ENCODE assay signal across 14 cellular contexts in genomic region chr13:99590519-99591011, GRCh38. TPM values are rescaled to one million over a fixed set of nuclear protein-coding genes. Genes with fewer than 3 reads are reported as not detected.
DNase-seq lines count a peak whose midpoint lies in the region; ATAC-seq and TF ChIP-seq lines count a peak whose summit lies in the region.
"Had no signal": no experiment of that assay in that cellular context is flagged by ENCODE, and none has a peak within 500 bp of the region (broad histone marks: within the 10 kb centered on the region; RNA-seq: fewer than 3 reads in every experiment).

No MANE protein-coding gene starts in this region.

- H3K9me3 ChIP-seq in tibial nerve, result no peaks in the 10 kb centered on the region

- no peaks in the 10 kb centered on the region for H3K9me3 Mint-ChIP-seq in nephron
- no peaks in the 10 kb centered on the region for H3K9me3 Mint-ChIP-seq in T-helper 2 cell treated with Interferon-gamma antibody and Interleukin-4, amounts not matched to agents 5 μg/mL and 100 μg/mL, for 36 hours
- H3K9me3 Mint-ChIP-seq in activated T-helper 17 cell treated with anti-CD3 and anti-CD28 coated beads, Interleukin-2, amount 50 U/mL, for 72 hours, result no peaks in the 10 kb centered on the region
- H3K9me3 Mint-ChIP-seq: WTC11 had no signal

- TF ChIP-seq CTCF in AG09319 (IDR thresholded peaks at IDR 0.05; ENCODE audit: low read depth, low read length), result no peak
- no peak for TF ChIP-seq CTCF in coronary artery (IDR thresholded peaks at IDR 0.05)
- no peak for TF ChIP-seq CTCF in nephron (IDR thresholded peaks at IDR 0.05; ENCODE audit: unreplicated experiment in 3 of 3)
- no peak for TF ChIP-seq CTCF in tibial nerve (IDR thresholded peaks at IDR 0.05)

- H3K27ac ChIP-seq in coronary artery, result peak overlapping the region; percentile 44 to 84
- H3K27ac ChIP-seq in tibial nerve, result no peak overlapping the region

- H3K4me3 Mint-ChIP-seq in nephron, result no peak overlapping the region
- H3K4me3 Mint-ChIP-seq in T-helper 2 cell treated with Interferon-gamma antibody and Interleukin-4, amounts not matched to agents 5 μg/mL and 100 μg/mL, for 36 hours, result no peak overlapping the region
- no peak overlapping the region for H3K4me3 Mint-ChIP-seq in activated T-helper 17 cell treated with anti-CD3 and anti-CD28 coated beads, Interleukin-2, amount 50 U/mL, for 72 hours
- H3K4me3 Mint-ChIP-seq: WTC11 had no signal

- peak overlapping the region; percentile 89 to 97 (median 95) for H3K27ac Mint-ChIP-seq in nephron
- H3K27ac Mint-ChIP-seq in T-helper 2 cell treated with Interferon-gamma antibody and Interleukin-4, amounts not matched to agents 5 μg/mL and 100 μg/mL, for 36 hours, result no peak overlapping the region
- no peak overlapping the region for H3K27ac Mint-ChIP-seq in activated T-helper 17 cell treated with anti-CD3 and anti-CD28 coated beads, Interleukin-2, amount 50 U/mL, for 72 hours

- no peaks in the 10 kb centered on the region for H3K36me3 Mint-ChIP-seq in nephron (ENCODE audit: low read depth)
- no peaks in the 10 kb centered on the region for H3K36me3 Mint-ChIP-seq in T-helper 2 cell treated with Interferon-gamma antibody and Interleukin-4, amounts not matched to agents 5 μg/mL and 100 μg/mL, for 36 hours (ENCODE audit: low read depth)
- no peaks in the 10 kb centered on the region for H3K36me3 Mint-ChIP-seq in activated T-helper 17 cell treated with anti-CD3 and anti-CD28 coated beads, Interleukin-2, amount 50 U/mL, for 72 hours (ENCODE audit: low read depth)
- H3K36me3 Mint-ChIP-seq: WTC11 had no signal

- no peaks in the 10 kb centered on the region for H3K27me3 Mint-ChIP-seq in nephron (ENCODE audit: low read depth)
- H3K27me3 Mint-ChIP-seq in T-helper 2 cell treated with Interferon-gamma antibody and Interleukin-4, amounts not matched to agents 5 μg/mL and 100 μg/mL, for 36 hours (ENCODE audit: low read depth), result peaks cover 36% of the 10 kb centered on the region
- H3K27me3 Mint-ChIP-seq in activated T-helper 17 cell treated with anti-CD3 and anti-CD28 coated beads, Interleukin-2, amount 50 U/mL, for 72 hours, result peaks cover 4% of the 10 kb centered on the region

- no peak for TF ChIP-seq EP300 in tibial nerve (IDR thresholded peaks at IDR 0.05)

- peak; percentile 34 for DNase-seq in AG09319 (ENCODE audit: extremely low read depth, low read depth)
- peak; percentile 33 to 36 for DNase-seq in Kasumi-1 (lab: John Stamatoyannopoulos, UW)
- no peak for DNase-seq in coronary artery (ENCODE audit: low spot score)
- no peak for DNase-seq in T-helper 2 cell treated with Interferon-gamma antibody and Interleukin-4, amounts not matched to agents 5 μg/mL and 100 μg/mL, for 36 hours (ENCODE audit: low spot score)
- no peak for DNase-seq in tibial nerve (ENCODE audit: low spot score in 2 of 2)
- DNase-seq: amniotic stem cell; C1 segment of cervical spinal cord; hippocampal formation; stimulated activated CD4-positive, alpha-beta T cell treated with anti-CD3 and anti-CD28 coated beads, Interleukin-2, amount 100 ng/mL, for 24 hours had no signal

- peaks cover 16% of the 10 kb centered on the region for H3K4me1 Mint-ChIP-seq in nephron
- H3K4me1 Mint-ChIP-seq in T-helper 2 cell treated with Interferon-gamma antibody and Interleukin-4, amounts not matched to agents 5 μg/mL and 100 μg/mL, for 36 hours (ENCODE audit: low read depth), result no peaks in the 10 kb centered on the region
- H3K4me1 Mint-ChIP-seq in activated T-helper 17 cell treated with anti-CD3 and anti-CD28 coated beads, Interleukin-2, amount 50 U/mL, for 72 hours, result no peaks in the 10 kb centered on the region
- H3K4me1 Mint-ChIP-seq: WTC11 had no signal

- peaks cover 0 to 14% (median 4%) of the 10 kb centered on the region in 4 donors for H3K4me1 ChIP-seq in tibial nerve

- TF ChIP-seq POLR2A in tibial nerve (IDR thresholded peaks at IDR 0.05), result no peak

- H3K4me3 ChIP-seq in coronary artery (no peak overlapping the region), tibial nerve (no peak overlapping the region)
- H3K4me3 ChIP-seq: lung had no signal

- WGBS in tibial nerve, 2 donors, result 21 to 29% methylated on average over 3 of the region's 3 CpGs

- no peaks in the 10 kb centered on the region for H3K36me3 ChIP-seq in tibial nerve

- ATAC-seq in activated T-helper 17 cell treated with anti-CD3 and anti-CD28 coated beads, Interleukin-2, amount 50 U/mL, for 72 hours (replicated peaks), result no peak
- ATAC-seq in GM21737 (IDR thresholded peaks at IDR 0.05; ENCODE audit: unreplicated experiment), result no peak

- H3K27me3 ChIP-seq in tibial nerve, result no peaks in the 10 kb centered on the region

RNA-seq across cellular contexts. Expression of gene CLYBL, which starts 15.9 kb away (rescaled TPM):
- 10 to 100 TPM in 1 of 2 donors, 1 to 10 TPM in 1; 8.9 to 10.0 TPM for total RNA-seq in activated T-helper 17 cell treated with anti-CD3 and anti-CD28 coated beads, Interleukin-2, amount 50 U/mL, for 72 hours
- 10 to 100 TPM in 1 of 4 donors, 1 to 10 TPM in 3; 1.6 to 28.0 (median 3.5) TPM for total RNA-seq in tibial nerve

Comparison
In these comparisons a context has a peak if more than half of its experiments do, and no peak if none do; other contexts are left out.
1. DNase-seq: peak in AG09319 (single experiment) and Kasumi-1 (2 of 2); none in coronary artery (single experiment), T-helper 2 cell treated with Interferon-gamma antibody and Interleukin-4, amounts not matched to agents 5 μg/mL and 100 μg/mL, for 36 hours (single experiment) and tibial nerve (0 of 2).
2. H3K27ac ChIP-seq: peak in coronary artery (2 of 2); none in tibial nerve (0 of 4).
3. H3K27ac Mint-ChIP-seq: peak in nephron (3 of 3); none in T-helper 2 cell treated with Interferon-gamma antibody and Interleukin-4, amounts not matched to agents 5 μg/mL and 100 μg/mL, for 36 hours (single experiment) and activated T-helper 17 cell treated with anti-CD3 and anti-CD28 coated beads, Interleukin-2, amount 50 U/mL, for 72 hours (single experiment).